ENCODE assay signal across 8 cellular contexts in genomic region chr14:99274346-99275221, GRCh38. TPM values are rescaled to one million over a fixed set of nuclear protein-coding genes. Genes with fewer than 3 reads are reported as not detected.
A peak's percentile ranks its signal among the peaks of the same experiment; 100 is the strongest.
DNase-seq lines count a peak whose midpoint lies in the region; ATAC-seq and TF ChIP-seq lines count a peak whose summit lies in the region.

No MANE protein-coding gene starts in this region.

- peak overlapping the region; percentile 87 to 98 (median 94) for H3K4me3 Mint-ChIP-seq in CD4-positive, alpha-beta memory T cell
- H3K4me3 Mint-ChIP-seq in activated CD8-positive, alpha-beta T cell treated with anti-CD3 and anti-CD28 coated beads, Interleukin-2, amount 10 ng/mL, durations not matched to agents 7 days and 5 days = peak overlapping the region; percentile 88
- H3K4me3 Mint-ChIP-seq in type B pancreatic cell = peak overlapping the region; percentile 94

- H3K4me1 ChIP-seq in CD4-positive, alpha-beta memory T cell (ENCODE audit: insufficient read depth, low read length) = peaks cover 24% of the 10 kb centered on the region
- H3K4me1 ChIP-seq in HEK293 (ENCODE audit: control insufficient read depth, insufficient read depth, low read length) (no peaks in the 10 kb centered on the region; the same call in 1 of the 2 replicates), mucosa of descending colon (ENCODE audit: low read depth) (peaks cover 17% of the 10 kb centered on the region)

- intact Hi-C loops in CD4-positive, alpha-beta memory T cell (cut with micrococcal nuclease) = loop anchor here (1.0 to 5.0 kb wide), 7 partner anchors 1047 to 1975 kb away; no protein-coding TSS in a partner anchor
- intact Hi-C loops in mucosa of descending colon (cut with DNase I, micrococcal nuclease) = no loop called here

- peaks cover 0 to 8% (median 1%) of the 10 kb centered on the region in 8 donors for H3K9me3 Mint-ChIP-seq in CD4-positive, alpha-beta memory T cell
- H3K9me3 Mint-ChIP-seq in activated CD8-positive, alpha-beta T cell treated with anti-CD3 and anti-CD28 coated beads, Interleukin-2, amount 10 ng/mL, durations not matched to agents 7 days and 5 days (ENCODE audit: insufficient read depth) = no peaks in the 10 kb centered on the region
- H3K9me3 Mint-ChIP-seq in type B pancreatic cell = no peaks in the 10 kb centered on the region

- POLR2A ChIA-PET in CD4-positive, alpha-beta memory T cell (lab: Charles Lee; ENCODE audit: partially characterized antibody) = interaction anchor here (0.6 to 66.7 kb wide), 11 partner anchors 8 to 1673 kb away, joined by 3 to 6015 read pairs (median 5); no protein-coding TSS in a partner anchor
- POLR2A ChIA-PET in HEK293 (lab: Yijun Ruan, JAX) = interaction anchor here (0.6 to 0.7 kb wide), 5 partner anchors 131 to 808 kb away, joined by 3 to 6 read pairs (median 4); no protein-coding TSS in a partner anchor
- POLR2A ChIA-PET in activated CD8-positive, alpha-beta T cell treated with anti-CD3 and anti-CD28 coated beads, Interleukin-2, amount 10 ng/mL, durations not matched to agents 7 days and 5 days (lab: Charles Lee) = interaction anchor here (0.6 to 20.3 kb wide), 3 partner anchors 10 to 1516 kb away, joined by 3 to 767 read pairs (median 3); no protein-coding TSS in a partner anchor

- H3K27ac ChIP-seq in CD4-positive, alpha-beta memory T cell (ENCODE audit: low read depth, low read length) = peak overlapping the region; percentile 80
- peak overlapping the region; percentile 34; the same call in 1 of the 2 replicates for H3K27ac ChIP-seq in HEK293 (ENCODE audit: extremely low read depth, low read depth, low read length)

- DNase-seq in CD4-positive, alpha-beta memory T cell = peak; percentile 55 to 64 (median 60)
- DNase-seq in NCI-H345 (lab: John Stamatoyannopoulos, UW) (peak; percentile 92), erythroblast (lab: John Stamatoyannopoulos, UW) (peak; percentile 22 to 37), mucosa of descending colon (peak; percentile 78 to 89 (median 87)), type B pancreatic cell (ENCODE audit: extremely low spot score, unreplicated experiment) (peak; percentile 89)
- peak; percentile 70 for DNase-seq in activated CD8-positive, alpha-beta T cell treated with anti-CD3 and anti-CD28 coated beads, Interleukin-2, amount 10 ng/mL, durations not matched to agents 7 days and 5 days

- peaks cover 8 to 16% of the 10 kb centered on the region in 2 donors for H3K36me3 Mint-ChIP-seq in CD4-positive, alpha-beta memory T cell
- peaks cover 10% of the 10 kb centered on the region for H3K36me3 Mint-ChIP-seq in activated CD8-positive, alpha-beta T cell treated with anti-CD3 and anti-CD28 coated beads, Interleukin-2, amount 10 ng/mL, durations not matched to agents 7 days and 5 days (ENCODE audit: low read depth)
- H3K36me3 Mint-ChIP-seq in type B pancreatic cell = no peaks in the 10 kb centered on the region

- no peaks in the 10 kb centered on the region for H3K9me3 ChIP-seq in CD4-positive, alpha-beta memory T cell (ENCODE audit: control insufficient read depth in 1 of 2, low read length in 2 of 2)
- H3K9me3 ChIP-seq in HEK293 (ENCODE audit: control insufficient read depth, insufficient read depth, low read depth, low read length) (no peaks in the 10 kb centered on the region), mucosa of descending colon (no peaks in the 10 kb centered on the region)

- H3K36me3 ChIP-seq in CD4-positive, alpha-beta memory T cell (ENCODE audit: insufficient read depth, low read length) = no peaks in the 10 kb centered on the region
- H3K36me3 ChIP-seq in HEK293 (ENCODE audit: control insufficient read depth in 2 of 2, insufficient read depth in 1 of 2, low read length in 2 of 2) (no peaks in the 10 kb centered on the region), mucosa of descending colon (ENCODE audit: low read depth) (no peaks in the 10 kb centered on the region)

- peaks cover 17 to 42% (median 28%) of the 10 kb centered on the region in 4 donors for H3K4me1 Mint-ChIP-seq in CD4-positive, alpha-beta memory T cell
- peaks cover 36% of the 10 kb centered on the region for H3K4me1 Mint-ChIP-seq in activated CD8-positive, alpha-beta T cell treated with anti-CD3 and anti-CD28 coated beads, Interleukin-2, amount 10 ng/mL, durations not matched to agents 7 days and 5 days (ENCODE audit: low read depth)
- H3K4me1 Mint-ChIP-seq in type B pancreatic cell (ENCODE audit: unreplicated experiment) = peaks cover 20% of the 10 kb centered on the region

- TF ChIP-seq POLR2A in erythroblast (IDR thresholded peaks at IDR 0.05; ENCODE audit: low read length) = no peak

- H3K27me3 ChIP-seq in CD4-positive, alpha-beta memory T cell (ENCODE audit: insufficient read depth, low read length) = no peaks in the 10 kb centered on the region

- CTCF ChIA-PET in CD4-positive, alpha-beta memory T cell (lab: Charles Lee; ENCODE audit: partially characterized antibody) = interaction anchor here (0.6 to 2.6 kb wide), 15 partner anchors 12 to 1296 kb away, joined by 3 to 15 read pairs (median 4); no protein-coding TSS in a partner anchor
- CTCF ChIA-PET in HEK293 (lab: Yijun Ruan, JAX) = interaction anchor here (0.6 to 1.6 kb wide), 5 partner anchors 45 to 1261 kb away, joined by 3 to 4 read pairs (median 3); no protein-coding TSS in a partner anchor
- CTCF ChIA-PET in activated CD8-positive, alpha-beta T cell treated with anti-CD3 and anti-CD28 coated beads, Interleukin-2, amount 10 ng/mL, durations not matched to agents 7 days and 5 days (lab: Charles Lee) = interaction anchor here (0.6 to 2.6 kb wide), 11 partner anchors 12 to 1297 kb away, joined by 3 to 10 read pairs (median 4); no protein-coding TSS in a partner anchor

- H3K4me3 ChIP-seq in CD4-positive, alpha-beta memory T cell (ENCODE audit: low read length in 2 of 2) = peak overlapping the region; percentile 52 to 91
- peak overlapping the region; percentile 36 for H3K4me3 ChIP-seq in HEK293 (ENCODE audit: low read depth, low read length)
- H3K4me3 ChIP-seq in mucosa of descending colon = no peak overlapping the region

- peak; percentile 98 for TF ChIP-seq CTCF in HEK293 (tag by site-specific recombination; IDR thresholded peaks at IDR 0.05)
- TF ChIP-seq CTCF in mucosa of descending colon (IDR thresholded peaks at IDR 0.05) = no peak
- TF ChIP-seq CTCF in type B pancreatic cell (conservative IDR thresholded peaks at IDR 0.05) = peak; percentile 72

- peaks cover 0 to 1% of the 10 kb centered on the region in 2 donors for H3K27me3 Mint-ChIP-seq in CD4-positive, alpha-beta memory T cell
- H3K27me3 Mint-ChIP-seq in activated CD8-positive, alpha-beta T cell treated with anti-CD3 and anti-CD28 coated beads, Interleukin-2, amount 10 ng/mL, durations not matched to agents 7 days and 5 days (ENCODE audit: low read depth) = peaks cover 28% of the 10 kb centered on the region
- H3K27me3 Mint-ChIP-seq in type B pancreatic cell = peaks cover 69% of the 10 kb centered on the region

- peak; percentile 24 for ATAC-seq in activated CD8-positive, alpha-beta T cell treated with anti-CD3 and anti-CD28 coated beads, Interleukin-2, amount 10 ng/mL, durations not matched to agents 7 days and 5 days
- ATAC-seq in mucosa of descending colon = peak; percentile 77
- ATAC-seq in HG03196 (IDR thresholded peaks at IDR 0.05; ENCODE audit: unreplicated experiment) = no peak

- peak overlapping the region in 6 of 7 donors; percentile 73 to 98 (median 87) for H3K27ac Mint-ChIP-seq in CD4-positive, alpha-beta memory T cell
- peak overlapping the region; percentile 90 for H3K27ac Mint-ChIP-seq in activated CD8-positive, alpha-beta T cell treated with anti-CD3 and anti-CD28 coated beads, Interleukin-2, amount 10 ng/mL, durations not matched to agents 7 days and 5 days
- H3K27ac Mint-ChIP-seq in type B pancreatic cell = peak overlapping the region; percentile 86

TF ChIP-seq in HEK293, 187 proteins besides CTCF, POLR2A, EP300 and RAD21 (continues in another document):
- peak; percentile 53 for TF ChIP-seq ZBTB48 (tag by site-specific recombination; IDR thresholded peaks at IDR 0.05)
- TF ChIP-seq ZNF280C (tag by site-specific recombination; IDR thresholded peaks at IDR 0.05) = no peak
- no peak for TF ChIP-seq ZNF274 (IDR thresholded peaks at IDR 0.05; ENCODE audit: low read length)
- TF ChIP-seq ZNF274 (tag by site-specific recombination; IDR thresholded peaks at IDR 0.05; ENCODE audit: borderline replicate concordance) = no peak
- TF ChIP-seq TRIM28 (IDR thresholded peaks at IDR 0.05; ENCODE audit: borderline replicate concordance, low read length) = no peak
- TF ChIP-seq ZNF580 (tag by site-specific recombination; IDR thresholded peaks at IDR 0.05) = peak; percentile 21; the same call in 1 of the 2 replicates
- TF ChIP-seq ZNF830 (tag by site-specific recombination; IDR thresholded peaks at IDR 0.05; ENCODE audit: low read depth) = no peak

RNA-seq across cellular contexts. Expression of gene BCL11B, which starts 2.6 kb away (rescaled TPM):
- total RNA-seq in CD4-positive, alpha-beta memory T cell = 100 to 1,000 TPM; 163 to 165 TPM
- polyA plus RNA-seq in CD4-positive, alpha-beta memory T cell = 10 to 100 TPM in 1 of 2 donors, 1 to 10 TPM in 1; 2.6 to 11.6 TPM
- 10 to 100 TPM; 68.6 to 70.6 TPM for total RNA-seq in activated CD8-positive, alpha-beta T cell treated with anti-CD3 and anti-CD28 coated beads, Interleukin-2, amount 10 ng/mL, durations not matched to agents 7 days and 5 days
- total RNA-seq in mucosa of descending colon (1 to 10 TPM; 2.5 to 5.6 (median 4.9) TPM), type B pancreatic cell (ENCODE audit: low replicate concordance) (11.4 and 32.0 TPM in 2 replicates)

Comparison
In these comparisons a context has a peak if more than half of its experiments do, and no peak if none do; other contexts are left out.
1. DNase-seq: peak in every context shown above with its lines; median percentile 92 in NCI-H345; 89 in type B pancreatic cell; 87 in mucosa of descending colon; 70 in activated CD8-positive, alpha-beta T cell treated with anti-CD3 and anti-CD28 coated beads, Interleukin-2, amount 10 ng/mL, durations not matched to agents 7 days and 5 days; 60 in CD4-positive, alpha-beta memory T cell; 30 in erythroblast.